Comparison of ENCODE assay signal across 8 cellular contexts in genomic region chr1:202807367-202807925, GRCh38. TPM values are rescaled to one million over a fixed set of nuclear protein-coding genes. Genes with fewer than 3 reads are reported as not detected.
DNase-seq lines count a peak whose midpoint lies in the region; ATAC-seq and TF ChIP-seq lines count a peak whose summit lies in the region.

No MANE protein-coding gene starts in this region.

- H3K9me3 ChIP-seq in Peyer's patch (no peaks in the 10 kb centered on the region), heart left ventricle (no peaks in the 10 kb centered on the region)

- H3K4me3 ChIP-seq in Peyer's patch: peak overlapping the region; percentile 77 to 98 (median 89)
- peak overlapping the region; percentile 73 to 99 (median 96) for H3K4me3 ChIP-seq in heart left ventricle

- H3K27me3 ChIP-seq in Peyer's patch: no peaks in the 10 kb centered on the region
- no peaks in the 10 kb centered on the region for H3K27me3 ChIP-seq in heart left ventricle

- peak overlapping the region; percentile 86 to 93 (median 88) for H3K27ac ChIP-seq in Peyer's patch
- peak overlapping the region in 11 of 12 donors; percentile 70 to 91 (median 81) for H3K27ac ChIP-seq in heart left ventricle

- DNase-seq in DMS 273 (lab: John Stamatoyannopoulos, UW; ENCODE audit: unreplicated experiment) (peak; percentile 64), DMS 273 treated with DMSO at 0.1 percent for 48 hours (lab: John Stamatoyannopoulos, UW) (no peak), Peyer's patch (peak; percentile 32 to 60 (median 54)), heart left ventricle (peak in 2 of 5 donors; percentile 20 to 37), progenitor cell of endocrine pancreas (ENCODE audit: low spot score, unreplicated experiment) (peak; percentile 26), cortex of kidney (lab: John Stamatoyannopoulos, UW) (no peak)

- H3K36me3 Mint-ChIP-seq in activated naive CD4-positive, alpha-beta T cell treated with anti-CD3 and anti-CD28 coated beads, Interleukin-2, amount 50 U/mL, for 24 hours: peaks cover 2% of the 10 kb centered on the region
- no peaks in the 10 kb centered on the region for H3K36me3 Mint-ChIP-seq in progenitor cell of endocrine pancreas (ENCODE audit: insufficient read depth)

- ATAC-seq in heart left ventricle (peak in 2 of 4 donors; percentile 2 to 20), GM18870 (IDR thresholded peaks at IDR 0.05; ENCODE audit: unreplicated experiment) (no peak)

- H3K27me3 Mint-ChIP-seq in activated naive CD4-positive, alpha-beta T cell treated with anti-CD3 and anti-CD28 coated beads, Interleukin-2, amount 50 U/mL, for 24 hours: no peaks in the 10 kb centered on the region
- peaks cover 10% of the 10 kb centered on the region for H3K27me3 Mint-ChIP-seq in progenitor cell of endocrine pancreas

- H3K4me1 Mint-ChIP-seq in activated naive CD4-positive, alpha-beta T cell treated with anti-CD3 and anti-CD28 coated beads, Interleukin-2, amount 50 U/mL, for 24 hours: peaks cover 65% of the 10 kb centered on the region
- peaks cover 29% of the 10 kb centered on the region for H3K4me1 Mint-ChIP-seq in progenitor cell of endocrine pancreas (ENCODE audit: low read depth)

- H3K36me3 ChIP-seq in Peyer's patch (no peaks in the 10 kb centered on the region), heart left ventricle (no peaks in the 10 kb centered on the region)

- H3K4me3 Mint-ChIP-seq in activated naive CD4-positive, alpha-beta T cell treated with anti-CD3 and anti-CD28 coated beads, Interleukin-2, amount 50 U/mL, for 24 hours: peak overlapping the region; percentile 93
- peak overlapping the region; percentile 92 for H3K4me3 Mint-ChIP-seq in progenitor cell of endocrine pancreas (ENCODE audit: low read depth)

- 1% methylated on average over 24 to 52 of the region's 52 CpGs for WGBS in heart left ventricle, 4 donors

- no peak for TF ChIP-seq CTCF in Peyer's patch (IDR thresholded peaks at IDR 0.05)
- no peak for TF ChIP-seq CTCF in heart left ventricle (IDR thresholded peaks at IDR 0.05)
- no peak for TF ChIP-seq CTCF in progenitor cell of endocrine pancreas (IDR thresholded peaks at IDR 0.05; ENCODE audit: unreplicated experiment)

- peak overlapping the region; percentile 84 for H3K27ac Mint-ChIP-seq in activated naive CD4-positive, alpha-beta T cell treated with anti-CD3 and anti-CD28 coated beads, Interleukin-2, amount 50 U/mL, for 24 hours
- peak overlapping the region; percentile 88 for H3K27ac Mint-ChIP-seq in progenitor cell of endocrine pancreas

- intact Hi-C loops in heart left ventricle (cut with DNase I): no loop called here

- H3K4me1 ChIP-seq in Peyer's patch (peaks cover 0 to 23% (median 1%) of the 10 kb centered on the region in 4 donors), heart left ventricle (peaks cover 0 to 64% (median 24%) of the 10 kb centered on the region in 12 donors)

- TF ChIP-seq POLR2A in Peyer's patch (IDR thresholded peaks at IDR 0.05): no peak
- TF ChIP-seq POLR2A in heart left ventricle (IDR thresholded peaks at IDR 0.05): no peak

- no peaks in the 10 kb centered on the region for H3K9me3 Mint-ChIP-seq in activated naive CD4-positive, alpha-beta T cell treated with anti-CD3 and anti-CD28 coated beads, Interleukin-2, amount 50 U/mL, for 24 hours
- H3K9me3 Mint-ChIP-seq in progenitor cell of endocrine pancreas (ENCODE audit: low read depth): no peaks in the 10 kb centered on the region

RNA-seq across cellular contexts. Expression of gene KDM5B, which starts 0.8 kb away (rescaled TPM):
- 10 to 100 TPM; 43.8 to 66.8 (median 51.9) TPM for total RNA-seq in Peyer's patch
- total RNA-seq in heart left ventricle: 10 to 100 TPM; 11.5 to 22.9 (median 15.1) TPM
- polyA plus RNA-seq in heart left ventricle: 1 to 10 TPM; 5.2 to 6.2 TPM
- 312 and 316 TPM in 2 replicates for total RNA-seq in progenitor cell of endocrine pancreas

RNA-seq across cellular contexts. Expression of gene PCAT6, which starts 3.3 kb away (rescaled TPM):
- total RNA-seq in Peyer's patch: not detected
- 1 to 10 TPM in 5 of 9 donors, under 1 TPM in 3, not detected in 1; 0.39 to 2.5 (median 1.0) TPM for total RNA-seq in heart left ventricle
- 1 to 10 TPM in 1 of 2 donors, under 1 TPM in 1; 0.55 to 1.9 TPM for polyA plus RNA-seq in heart left ventricle
- 5.6 and 5.7 TPM in 2 replicates for total RNA-seq in progenitor cell of endocrine pancreas

Comparison
In these comparisons a context has a peak if more than half of its experiments do, and no peak if none do; other contexts are left out.
1. DNase-seq: peak in DMS 273 (single experiment), Peyer's patch (3 of 3) and progenitor cell of endocrine pancreas (single experiment); none in DMS 273 treated with DMSO at 0.1 percent for 48 hours (single experiment) and cortex of kidney (single experiment).